ENCODE assay signal across 8 cellular contexts in the genomic region with DNA sequence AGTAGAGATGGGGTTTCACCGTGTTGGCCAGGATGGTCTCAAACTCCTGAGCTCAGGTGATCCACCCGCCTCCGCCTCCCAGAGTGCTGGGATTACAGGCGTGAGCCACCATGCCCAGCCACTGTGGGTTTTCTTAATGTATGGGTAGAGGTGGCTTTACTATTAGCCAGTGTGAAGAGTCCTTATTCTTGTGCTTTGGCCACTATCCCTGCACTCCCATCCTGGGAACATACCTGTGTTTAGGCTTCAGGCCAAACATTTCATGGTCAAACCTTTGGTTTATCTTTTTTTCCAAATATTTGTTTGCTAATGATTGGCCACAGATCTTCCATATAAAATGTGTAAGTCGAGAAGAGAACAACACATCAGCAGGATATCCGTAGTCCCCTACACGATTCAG.
"Had no signal": no experiment of that assay in that cellular context is flagged by ENCODE, and none has a peak within 500 bp of the region (broad histone marks: within the 10 kb centered on the region; RNA-seq: fewer than 3 reads in every experiment).

No MANE protein-coding gene starts in this region.

- FAIRE-seq: G401.6, GM12878, GM12891, GM12892, GM18507, GM19239 had no signal

- DNase-seq: GDM1, GF-D8 had no signal

- ATAC-seq: GM12878 had no signal

- H3K4me3 ChIP-seq: GM12878 had no signal
